ENCODE assay signal across 8 cellular contexts in genomic region chr17:63772801-63773271, GRCh38. TPM values are rescaled to one million over a fixed set of nuclear protein-coding genes. Genes with fewer than 3 reads are reported as not detected.
DNase-seq lines count a peak whose midpoint lies in the region; ATAC-seq and TF ChIP-seq lines count a peak whose summit lies in the region.

No MANE protein-coding gene starts in this region.

- in situ Hi-C loops in ACHN (cut with HindIII; ENCODE audit: low pct_ligation_motif_present, low pct_unique_long_range_greater_than_20kb, low sequenced_read_pairs) = no loop called here

- TF ChIP-seq EP300 in sigmoid colon (IDR thresholded peaks at IDR 0.05) = no peak

- no peaks in the 10 kb centered on the region for H3K9me3 ChIP-seq in sigmoid colon

- peaks cover 22% of the 10 kb centered on the region for H3K4me1 ChIP-seq in GM23338 (ENCODE audit: insufficient read depth)
- peaks cover 14% of the 10 kb centered on the region for H3K4me1 ChIP-seq in foreskin keratinocyte
- H3K4me1 ChIP-seq in sigmoid colon = peaks cover 0 to 50% (median 40%) of the 10 kb centered on the region in 4 donors

- POLR2A ChIA-PET in activated B cell treated with CpG ODN at 0.5 μM for 24 hours (lab: Charles Lee) = interaction anchor here (0.7 to 6.4 kb wide), 30 partner anchors 8 to 1814 kb away, joined by 3 to 256 read pairs (median 8); partner anchors contain the start of genes CEP95, DCAF7, DDX5 and ICAM2

- H2AFZ ChIP-seq in GM23338 = peak overlapping the region; percentile 39; the same call in 1 of the 2 replicates

- DNase-seq in ACHN (peak; percentile 56), GM23338 (ENCODE audit: low spot score) (peak; percentile 9), activated B cell treated with CpG ODN at 0.5 μM for 24 hours (no peak), foreskin keratinocyte (peak in 1 of 2 donors; percentile 45), sigmoid colon (no peak), SKM-1 (lab: John Stamatoyannopoulos, UW; ENCODE audit: unreplicated experiment) (no peak)
- DNase-seq in stimulated activated naive CD4-positive, alpha-beta T cell (lab: John Stamatoyannopoulos, UW) = no peak

- no peak for ATAC-seq in GM23338
- ATAC-seq in activated B cell treated with CpG ODN at 0.5 μM for 24 hours (ENCODE audit: low read depth) = no peak
- ATAC-seq in foreskin keratinocyte = no peak
- ATAC-seq in GM21423 (IDR thresholded peaks at IDR 0.05; ENCODE audit: unreplicated experiment) = no peak

- peak overlapping the region; percentile 95 for H3K4me3 Mint-ChIP-seq in GM23338
- peak overlapping the region; percentile 92 for H3K4me3 Mint-ChIP-seq in activated B cell treated with CpG ODN at 0.5 μM for 24 hours

- peaks cover 6% of the 10 kb centered on the region; the same call in 1 of the 2 replicates for H3K36me3 ChIP-seq in GM23338 (ENCODE audit: insufficient read depth)
- H3K36me3 ChIP-seq in sigmoid colon = peaks cover 0 to 9% (median under 1%) of the 10 kb centered on the region in 4 donors

- H3K9me3 Mint-ChIP-seq in GM23338 (no peaks in the 10 kb centered on the region; the same call in 2 of the 3 replicates), activated B cell treated with CpG ODN at 0.5 μM for 24 hours (no peaks in the 10 kb centered on the region)

- H3K9me2 ChIP-seq in GM23338 (ENCODE audit: insufficient read depth) = no peaks in the 10 kb centered on the region

- peaks cover 20% of the 10 kb centered on the region for H3K4me1 Mint-ChIP-seq in GM23338
- peaks cover 58% of the 10 kb centered on the region for H3K4me1 Mint-ChIP-seq in activated B cell treated with CpG ODN at 0.5 μM for 24 hours

- no peak for TF ChIP-seq POLR2A in sigmoid colon (IDR thresholded peaks at IDR 0.05)

- peak overlapping the region; percentile 86 for H3K4me2 ChIP-seq in GM23338

- peaks cover 25% of the 10 kb centered on the region; the same call in 2 of the 3 replicates for H3K36me3 Mint-ChIP-seq in GM23338 (ENCODE audit: low read depth)
- H3K36me3 Mint-ChIP-seq in activated B cell treated with CpG ODN at 0.5 μM for 24 hours (ENCODE audit: low read depth) = peaks cover 48% of the 10 kb centered on the region

- H3K79me2 ChIP-seq in GM23338 (replicated peaks; ENCODE audit: insufficient read depth) = peaks cover 90% of the 10 kb centered on the region

- H3F3A ChIP-seq in GM23338 (replicated peaks; ENCODE audit: low read depth) = no peaks in the 10 kb centered on the region; the same call in 1 of the 2 replicates

- H3K27ac ChIP-seq in GM23338 (ENCODE audit: low read depth) = peak overlapping the region; percentile 64
- H3K27ac ChIP-seq in foreskin keratinocyte = peak overlapping the region; percentile 87
- peak overlapping the region; percentile 97 to 99 (median 98) for H3K27ac ChIP-seq in sigmoid colon

- 2 to 6% methylated on average over 7 of the region's 7 CpGs for WGBS in sigmoid colon, 2 donors

- intact Hi-C loops in activated B cell treated with CpG ODN at 0.5 μM for 24 hours (cut with micrococcal nuclease) (loop anchor here (1.0 to 5.0 kb wide), 9 partner anchors 22 to 326 kb away; partner anchors contain the start of genes CYB561, DCAF7, FTSJ3 and ICAM2), sigmoid colon (cut with DNase I) (loop anchor here (2.0 kb wide), 1 partner anchor 30 kb away; no protein-coding TSS in a partner anchor)

- H4K20me1 ChIP-seq in GM23338 (replicated peaks; ENCODE audit: insufficient read depth) = peaks cover 65% of the 10 kb centered on the region

- H3K4me3 ChIP-seq in GM23338 = peak overlapping the region; percentile 99
- H3K4me3 ChIP-seq in sigmoid colon = peak overlapping the region; percentile 80 to 98 (median 92)

- H3K27me3 Mint-ChIP-seq in GM23338 (ENCODE audit: insufficient read depth, low read depth, poor library complexity) = peaks cover 14% of the 10 kb centered on the region
- no peaks in the 10 kb centered on the region for H3K27me3 Mint-ChIP-seq in activated B cell treated with CpG ODN at 0.5 μM for 24 hours

- H3K27me3 ChIP-seq in GM23338 (ENCODE audit: insufficient read depth) (no peaks in the 10 kb centered on the region), foreskin keratinocyte (no peaks in the 10 kb centered on the region), sigmoid colon (no peaks in the 10 kb centered on the region)

- CTCF ChIA-PET in activated B cell treated with CpG ODN at 0.5 μM for 24 hours (lab: Charles Lee) = interaction anchor here (1.4 to 2.3 kb wide), 2 partner anchors 31 to 77 kb away, joined by 4 to 6 read pairs; no protein-coding TSS in a partner anchor

- TF ChIP-seq CTCF in GM23338 (conservative IDR thresholded peaks at IDR 0.05; ENCODE audit: low read depth in 2 of 2) (no peak), activated B cell treated with CpG ODN at 0.5 μM for 24 hours (IDR thresholded peaks at IDR 0.05) (no peak), foreskin keratinocyte (conservative IDR thresholded peaks at IDR 0.05) (no peak), sigmoid colon (IDR thresholded peaks at IDR 0.05) (no peak)

- H3K27ac Mint-ChIP-seq in GM23338 (peak overlapping the region; percentile 100), activated B cell treated with CpG ODN at 0.5 μM for 24 hours (peak overlapping the region; percentile 99)

TF ChIP-seq in GM23338, 12 proteins besides CTCF, POLR2A, EP300 and RAD21 (continues in another document):
- TF ChIP-seq NANOG (IDR thresholded peaks at IDR 0.05; ENCODE audit: borderline replicate concordance) (no peak), EZH2phosphoT487 (IDR thresholded peaks at IDR 0.05; ENCODE audit: unreplicated experiment) (no peak), CREB1 (CRISPR knock-in tag; IDR thresholded peaks at IDR 0.05; ENCODE audit: low read depth) (no peak)

RNA-seq across cellular contexts. Expression of gene CCDC47, which starts 0.6 kb away (rescaled TPM):
- total RNA-seq in GM23338 (2014; rRNA removed; shearing (Covaris generic)) = 56.4 and 61.9 TPM in 2 replicates
- polyA plus RNA-seq in GM23338 (2016; fragmentation: Nextera tagmentation; extraction: Ambion mirVana) (31.5 and 38.5 TPM in 2 replicates), foreskin keratinocyte (21.0 and 26.3 TPM in 2 replicates), sigmoid colon (10 to 100 TPM; 12.0 to 65.4 (median 39.3) TPM)
- total RNA-seq in activated B cell treated with CpG ODN at 0.5 μM for 24 hours (41.4 and 47.6 TPM in 2 replicates), foreskin keratinocyte (64.2 and 77.0 TPM in 2 replicates), sigmoid colon (10 to 100 TPM; 35.7 to 47.1 (median 43.5) TPM)

RNA-seq across cellular contexts. Expression of gene DDX42, which starts 1.1 kb away (rescaled TPM):
- total RNA-seq in GM23338 (2014; rRNA removed; shearing (Covaris generic)) = 101 TPM in 2 replicates
- polyA plus RNA-seq in GM23338 (2016; fragmentation: Nextera tagmentation; extraction: Ambion mirVana) = 50.9 and 57.8 TPM in 2 replicates
- 132 and 160 TPM in 2 replicates for total RNA-seq in activated B cell treated with CpG ODN at 0.5 μM for 24 hours
- total RNA-seq in foreskin keratinocyte = 72.2 and 74.9 TPM in 2 replicates
- 40.6 and 41.0 TPM in 2 replicates for polyA plus RNA-seq in foreskin keratinocyte
- total RNA-seq in sigmoid colon = 100 to 1,000 TPM in 2 of 4 donors, 10 to 100 TPM in 2; 82.0 to 136 (median 101) TPM
- polyA plus RNA-seq in sigmoid colon = 10 to 100 TPM; 30.7 to 62.3 (median 40.8) TPM

RNA-seq across cellular contexts. Expression of gene STRADA, which starts 31.2 kb away (rescaled TPM):
- total RNA-seq in GM23338 (2014; rRNA removed; shearing (Covaris generic)) = 21.2 and 28.8 TPM in 2 replicates
- polyA plus RNA-seq in GM23338 (2016; fragmentation: Nextera tagmentation; extraction: Ambion mirVana) (17.8 and 18.0 TPM in 2 replicates), foreskin keratinocyte (18.4 and 18.8 TPM in 2 replicates), sigmoid colon (10 to 100 TPM in 1 of 3 donors, 1 to 10 TPM in 2; 7.2 to 18.3 (median 7.6) TPM)
- total RNA-seq in activated B cell treated with CpG ODN at 0.5 μM for 24 hours (72.5 and 80.2 TPM in 2 replicates), foreskin keratinocyte (18.1 and 18.8 TPM in 2 replicates), sigmoid colon (10 to 100 TPM; 20.0 to 45.1 (median 24.7) TPM)

RNA-seq across cellular contexts. Expression of gene PSMC5, which starts 54.4 kb away (rescaled TPM):
- 93.1 and 105 TPM in 2 replicates for total RNA-seq in GM23338 (2014; rRNA removed; shearing (Covaris generic))
- polyA plus RNA-seq in GM23338 (2016; fragmentation: Nextera tagmentation; extraction: Ambion mirVana) = 186 and 199 TPM in 2 replicates
- total RNA-seq in activated B cell treated with CpG ODN at 0.5 μM for 24 hours = 157 TPM in 2 replicates
- 97.4 and 120 TPM in 2 replicates for total RNA-seq in foreskin keratinocyte
- polyA plus RNA-seq in foreskin keratinocyte = 168 and 192 TPM in 2 replicates
- 100 to 1,000 TPM in 3 of 4 donors, 10 to 100 TPM in 1; 94.2 to 161 (median 113) TPM for total RNA-seq in sigmoid colon
- polyA plus RNA-seq in sigmoid colon = 100 to 1,000 TPM in 2 of 3 donors, 10 to 100 TPM in 1; 95.7 to 157 (median 130) TPM

RNA-seq across cellular contexts. Expression of gene FTSJ3, which starts 54.6 kb away (rescaled TPM):
- 48.4 and 61.5 TPM in 2 replicates for total RNA-seq in GM23338 (2014; rRNA removed; shearing (Covaris generic))
- polyA plus RNA-seq in GM23338 (2016; fragmentation: Nextera tagmentation; extraction: Ambion mirVana) (28.1 and 29.2 TPM in 2 replicates), foreskin keratinocyte (22.6 and 30.5 TPM in 2 replicates), sigmoid colon (10 to 100 TPM in 2 of 3 donors, 1 to 10 TPM in 1; 7.9 to 30.7 (median 10.2) TPM)
- total RNA-seq in activated B cell treated with CpG ODN at 0.5 μM for 24 hours (82.0 and 85.1 TPM in 2 replicates), foreskin keratinocyte (37.6 and 49.9 TPM in 2 replicates), sigmoid colon (10 to 100 TPM; 31.0 to 65.8 (median 47.6) TPM)

Comparison
In these comparisons a context has a peak if more than half of its experiments do, and no peak if none do; other contexts are left out.
1. DNase-seq: peak in ACHN (single experiment) and GM23338 (single experiment); none in activated B cell treated with CpG ODN at 0.5 μM for 24 hours (single experiment), sigmoid colon (single experiment), stimulated activated naive CD4-positive, alpha-beta T cell (0 of 6) and SKM-1 (single experiment).
2. Peak in every context shown above with its lines, with median percentiles within 50 percentile points of each other: H3K27ac ChIP-seq.